28 cellular contexts compared by ENCODE assay signal in genomic region chr2:159608108-159608507, GRCh38.
"Had no signal": no experiment of that assay in that cellular context is flagged by ENCODE, and none has a peak within 500 bp of the region (broad histone marks: within the 10 kb centered on the region; RNA-seq: fewer than 3 reads in every experiment).

No MANE protein-coding gene starts in this region.

- H3K27ac ChIP-seq: ascending aorta, colonic mucosa, foreskin keratinocyte, gastroesophageal sphincter had no signal

- H3K4me3 ChIP-seq: ascending aorta, breast epithelium, cardiac muscle cell, colonic mucosa, esophagus muscularis mucosa, gastroesophageal sphincter had no signal

- H3K27me3 Mint-ChIP-seq: activated T-cell treated with anti-CD3 and anti-CD28 coated beads, Interleukin-2, amount 50 U/mL, for 24 hours; brain had no signal

- H3K4me3 Mint-ChIP-seq: activated CD4-positive, alpha-beta memory T cell treated with anti-CD3 and anti-CD28 coated beads, Interleukin-2, amount 10 ng/mL, durations not matched to agents 7 days and 5 days; activated CD4-positive, alpha-beta T cell treated with anti-CD3 and anti-CD28 coated beads, Interleukin-2, amount 10 ng/mL, durations not matched to agents 7 days and 5 days; activated naive CD4-positive, alpha-beta T cell treated with anti-CD3 and anti-CD28 coated beads, Interleukin-2, amount 10 ng/mL, durations not matched to agents 7 days and 5 days; activated naive CD8-positive, alpha-beta T cell treated with anti-CD3 and anti-CD28 coated beads, Interleukin-2, amount 10 ng/mL, durations not matched to agents 7 days and 5 days; activated T-cell treated with anti-CD3 and anti-CD28 coated beads, Interleukin-2, amount 50 U/mL, for 24 hours; activated T-cell treated with anti-CD3 and anti-CD28 coated beads, Interleukin-2, amount 50 U/mL, for 72 hours had no signal

- H3K36me3 ChIP-seq: ascending aorta, breast epithelium, cardiac muscle cell, colonic mucosa, esophagus muscularis mucosa, gastroesophageal sphincter had no signal

- H3K36me3 Mint-ChIP-seq: activated naive CD4-positive, alpha-beta T cell treated with anti-CD3 and anti-CD28 coated beads, Interleukin-2, amount 10 ng/mL, durations not matched to agents 7 days and 5 days; activated naive CD4-positive, alpha-beta T cell treated with anti-CD3 and anti-CD28 coated beads, Interleukin-2, amount 50 U/mL, for 72 hours; activated naive CD8-positive, alpha-beta T cell treated with anti-CD3 and anti-CD28 coated beads, Interleukin-2, amount 10 ng/mL, durations not matched to agents 7 days and 5 days had no signal

- H3K27me3 ChIP-seq: ascending aorta, breast epithelium, cardiac muscle cell, colonic mucosa, esophagus muscularis mucosa, foreskin keratinocyte, gastroesophageal sphincter had no signal

- ATAC-seq: activated naive CD4-positive, alpha-beta T cell treated with anti-CD3 and anti-CD28 coated beads, Interleukin-2, amount 50 U/mL, for 72 hours; activated T-cell treated with anti-CD3 and anti-CD28 coated beads, Interleukin-2, amount 50 U/mL, for 72 hours; foreskin keratinocyte; gastroesophageal sphincter had no signal

- H3K9me3 Mint-ChIP-seq: activated CD4-positive, alpha-beta memory T cell treated with anti-CD3 and anti-CD28 coated beads, Interleukin-2, amount 10 ng/mL, durations not matched to agents 7 days and 5 days; activated CD4-positive, alpha-beta T cell treated with anti-CD3 and anti-CD28 coated beads, Interleukin-2, amount 10 ng/mL, durations not matched to agents 7 days and 5 days; activated naive CD4-positive, alpha-beta T cell treated with anti-CD3 and anti-CD28 coated beads, Interleukin-2, amount 10 ng/mL, durations not matched to agents 7 days and 5 days; activated naive CD4-positive, alpha-beta T cell treated with anti-CD3 and anti-CD28 coated beads, Interleukin-2, amount 50 U/mL, for 72 hours; activated naive CD8-positive, alpha-beta T cell treated with anti-CD3 and anti-CD28 coated beads, Interleukin-2, amount 10 ng/mL, durations not matched to agents 7 days and 5 days; activated T-cell treated with anti-CD3 and anti-CD28 coated beads, Interleukin-2, amount 50 U/mL, for 24 hours; activated T-cell treated with anti-CD3 and anti-CD28 coated beads, Interleukin-2, amount 50 U/mL, for 72 hours; brain had no signal

- DNase-seq: activated CD4-positive, alpha-beta memory T cell treated with anti-CD3 and anti-CD28 coated beads, Interleukin-2, amount 10 ng/mL, durations not matched to agents 7 days and 5 days; activated CD4-positive, alpha-beta T cell treated with anti-CD3 and anti-CD28 coated beads for 1 hour; activated CD4-positive, alpha-beta T cell treated with anti-CD3 and anti-CD28 coated beads for 4 hours; activated CD4-positive, alpha-beta T cell treated with anti-CD3 and anti-CD28 coated beads, Interleukin-2, amount 10 ng/mL, durations not matched to agents 7 days and 5 days; activated CD4-positive, alpha-beta T cell treated with anti-CD3 and anti-CD28 coated beads, Interleukin-2, amount 50 U/mL, for 4 hours; activated CD8-positive, alpha-beta memory T cell treated with anti-CD3 and anti-CD28 coated beads, Interleukin-2, amount 50 U/mL, for 48 hours; activated gamma-delta T cell; activated naive CD4-positive, alpha-beta T cell; activated naive CD4-positive, alpha-beta T cell treated with anti-CD3 and anti-CD28 coated beads, Interleukin-2, amount 10 ng/mL, durations not matched to agents 7 days and 5 days; activated naive CD8-positive, alpha-beta T cell treated with anti-CD3 and anti-CD28 coated beads, Interleukin-2, amount 10 ng/mL, durations not matched to agents 7 days and 5 days; activated T-cell treated with anti-CD3 and anti-CD28 coated beads for 4 hours; activated T-cell treated with anti-CD3 and anti-CD28 coated beads, Interleukin-2, amount 50 U/mL, for 24 hours; activated T-cell treated with anti-CD3 and anti-CD28 coated beads, Interleukin-2, amount 50 U/mL, for 72 hours; central memory CD4-positive, alpha-beta T cell; cerebellar nuclear complex; colonic mucosa; effector CD8-positive, alpha-beta T cell; erythroblast; foreskin keratinocyte; head of caudate nucleus; T-helper 2 cell had no signal

- H3K9me3 ChIP-seq: ascending aorta, breast epithelium, colonic mucosa, esophagus muscularis mucosa, gastroesophageal sphincter had no signal

- H3K4me1 Mint-ChIP-seq: activated CD4-positive, alpha-beta memory T cell treated with anti-CD3 and anti-CD28 coated beads, Interleukin-2, amount 10 ng/mL, durations not matched to agents 7 days and 5 days; activated CD4-positive, alpha-beta T cell treated with anti-CD3 and anti-CD28 coated beads, Interleukin-2, amount 10 ng/mL, durations not matched to agents 7 days and 5 days; activated naive CD4-positive, alpha-beta T cell treated with anti-CD3 and anti-CD28 coated beads, Interleukin-2, amount 10 ng/mL, durations not matched to agents 7 days and 5 days; activated naive CD8-positive, alpha-beta T cell treated with anti-CD3 and anti-CD28 coated beads, Interleukin-2, amount 10 ng/mL, durations not matched to agents 7 days and 5 days had no signal

- H3K27ac Mint-ChIP-seq: activated CD4-positive, alpha-beta memory T cell treated with anti-CD3 and anti-CD28 coated beads, Interleukin-2, amount 10 ng/mL, durations not matched to agents 7 days and 5 days; activated CD4-positive, alpha-beta T cell treated with anti-CD3 and anti-CD28 coated beads, Interleukin-2, amount 10 ng/mL, durations not matched to agents 7 days and 5 days; activated naive CD4-positive, alpha-beta T cell treated with anti-CD3 and anti-CD28 coated beads, Interleukin-2, amount 10 ng/mL, durations not matched to agents 7 days and 5 days; activated naive CD4-positive, alpha-beta T cell treated with anti-CD3 and anti-CD28 coated beads, Interleukin-2, amount 50 U/mL, for 72 hours; activated naive CD8-positive, alpha-beta T cell treated with anti-CD3 and anti-CD28 coated beads, Interleukin-2, amount 10 ng/mL, durations not matched to agents 7 days and 5 days; activated T-cell treated with anti-CD3 and anti-CD28 coated beads, Interleukin-2, amount 50 U/mL, for 24 hours; activated T-cell treated with anti-CD3 and anti-CD28 coated beads, Interleukin-2, amount 50 U/mL, for 72 hours had no signal
